In genomic region chr18:55079067-55079466, GRCh38 we compare ENCODE assay signal across 26 cellular contexts.
"Had no signal": no experiment of that assay in that cellular context is flagged by ENCODE, and none has a peak within 500 bp of the region (broad histone marks: within the 10 kb centered on the region; RNA-seq: fewer than 3 reads in every experiment).

No MANE protein-coding gene starts in this region.

- H3K36me3 ChIP-seq: left lung, pancreas, prostate gland, right lobe of liver, suprapubic skin, thoracic aorta, tibial artery, uterus had no signal

- ATAC-seq: left lung; naive thymus-derived CD4-positive, alpha-beta T cell; pancreas had no signal

- H3K27ac ChIP-seq: left lung, pancreas, prostate gland, right lobe of liver, suprapubic skin, thoracic aorta, tibial artery, uterus had no signal

- H3K27me3 Mint-ChIP-seq: stimulated activated naive CD8-positive, alpha-beta T cell treated with anti-CD3 and anti-CD28 coated beads, Interleukin-15, Interleukin-2, amounts not matched to agents 100 ng/mL and 50 ng/mL, for 24 hours had no signal

- H3K4me1 Mint-ChIP-seq: naive thymus-derived CD4-positive, alpha-beta T cell had no signal

- H3K27ac Mint-ChIP-seq: mesothelial cell of epicardium; naive thymus-derived CD4-positive, alpha-beta T cell; natural killer cell treated with Interleukin-12 subunit alpha and Interleukin-12 subunit beta and Interleukin-15 and Interleukin-18, amount 100 ng/mL, for 72 hours; stimulated activated naive CD8-positive, alpha-beta T cell treated with anti-CD3 and anti-CD28 coated beads, Interleukin-15, Interleukin-2, amounts not matched to agents 100 ng/mL and 50 ng/mL, for 24 hours; type B pancreatic cell had no signal

- H3K4me1 ChIP-seq: pancreas, prostate gland, right lobe of liver, suprapubic skin, tibial artery had no signal

- H3K9me3 Mint-ChIP-seq: natural killer cell treated with Interleukin-12 subunit alpha and Interleukin-12 subunit beta and Interleukin-15 and Interleukin-18, amount 100 ng/mL, for 72 hours; neural crest cell; stimulated activated naive CD8-positive, alpha-beta T cell treated with anti-CD3 and anti-CD28 coated beads, Interleukin-15, Interleukin-2, amounts not matched to agents 100 ng/mL and 50 ng/mL, for 24 hours; type B pancreatic cell had no signal

- DNase-seq: head of caudate nucleus; kidney glomerular epithelial cell; left cardiac atrium; left lung; mesendoderm; naive thymus-derived CD4-positive, alpha-beta T cell; nucleus accumbens; pancreas; posterior cingulate gyrus; right lobe of liver; stimulated activated CD4-positive, alpha-beta T cell treated with anti-CD3 and anti-CD28 coated beads, Interleukin-2, amount 100 ng/mL, for 24 hours; stimulated activated CD4-positive, alpha-beta T cell treated with anti-CD3 and anti-CD28 coated beads, Interleukin-4, amount 100 ng/mL, for 1 hour; stimulated activated naive CD4-positive, alpha-beta T cell; tibial artery; uterus had no signal

- FAIRE-seq: keratinocyte, pancreas had no signal

- H3K9me3 ChIP-seq: left lung, pancreas, prostate gland, right lobe of liver, thoracic aorta, tibial artery, uterus had no signal

- H3K36me3 Mint-ChIP-seq: mesothelial cell of epicardium; naive thymus-derived CD4-positive, alpha-beta T cell; natural killer cell treated with Interleukin-12 subunit alpha and Interleukin-12 subunit beta and Interleukin-15 and Interleukin-18, amount 100 ng/mL, for 72 hours; type B pancreatic cell had no signal

- H3K27me3 ChIP-seq: left lung, pancreas, right lobe of liver, suprapubic skin, tibial artery, uterus had no signal

- H3K4me2 ChIP-seq: smooth muscle cell had no signal

- H3K4me3 Mint-ChIP-seq: mesothelial cell of epicardium; naive thymus-derived CD4-positive, alpha-beta T cell; natural killer cell treated with Interleukin-12 subunit alpha and Interleukin-12 subunit beta and Interleukin-15 and Interleukin-18, amount 100 ng/mL, for 72 hours; neural crest cell; stimulated activated naive CD8-positive, alpha-beta T cell treated with anti-CD3 and anti-CD28 coated beads, Interleukin-15, Interleukin-2, amounts not matched to agents 100 ng/mL and 50 ng/mL, for 24 hours; type B pancreatic cell had no signal

- H3K4me3 ChIP-seq: left lung, lung, pancreas, prostate gland, right lobe of liver, smooth muscle cell, suprapubic skin, thoracic aorta, tibial artery, uterus had no signal
